ENCODE assay signal across 14 cellular contexts in the genomic region with DNA sequence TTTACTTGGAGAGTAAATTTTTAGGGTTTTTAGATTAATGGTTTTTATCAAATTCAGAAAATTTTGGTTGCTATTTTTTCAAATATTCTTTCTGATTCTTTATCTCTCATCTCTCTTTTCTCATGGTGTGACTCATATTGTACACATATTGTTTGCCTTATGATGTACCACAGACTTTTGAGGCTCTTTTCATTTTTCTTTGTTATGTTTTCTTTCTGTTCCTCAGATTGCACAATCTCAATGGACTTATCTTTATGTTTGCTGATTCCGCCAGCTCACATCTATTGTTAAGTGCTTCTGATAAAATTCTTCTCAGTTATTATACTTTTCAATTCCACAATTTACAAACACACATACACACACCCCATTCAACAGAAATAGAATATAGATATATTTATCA.
"Had no signal": no experiment of that assay in that cellular context is flagged by ENCODE, and none has a peak within 500 bp of the region (broad histone marks: within the 10 kb centered on the region; RNA-seq: fewer than 3 reads in every experiment).

No MANE protein-coding gene starts in this region.

- H3K4me1 Mint-ChIP-seq: stimulated activated effector memory CD8-positive, alpha-beta T cell treated with anti-CD3 and anti-CD28 coated beads, Interleukin-12 subunit alpha, Interleukin-12 subunit beta, amount 100 ng/mL, for 72 hours had no signal

- ATAC-seq: stimulated activated effector memory CD8-positive, alpha-beta T cell treated with anti-CD3 and anti-CD28 coated beads, Interleukin-12 subunit alpha, Interleukin-12 subunit beta, amount 100 ng/mL, for 72 hours had no signal

- H3K4me3 ChIP-seq: breast epithelium, colonic mucosa, neural progenitor cell, skin epidermis, tibial artery, vagina had no signal

- DNase-seq: activated CD4-positive, alpha-beta T cell treated with anti-CD3 and anti-CD28 coated beads for 4 hours; activated naive CD4-positive, alpha-beta T cell treated with anti-CD3 and anti-CD28 coated beads for 36 hours; colonic mucosa; effector CD4-positive, alpha-beta T cell; hypothalamus; retina; T-helper 1 cell; tibial artery had no signal

- H3K4me3 Mint-ChIP-seq: activated naive CD4-positive, alpha-beta T cell treated with anti-CD3 and anti-CD28 coated beads for 36 hours; neural progenitor cell; stimulated activated effector memory CD8-positive, alpha-beta T cell treated with anti-CD3 and anti-CD28 coated beads, Interleukin-12 subunit alpha, Interleukin-12 subunit beta, amount 100 ng/mL, for 72 hours had no signal

- FAIRE-seq: endothelial cell of umbilical vein had no signal

- H3K27ac Mint-ChIP-seq: activated naive CD4-positive, alpha-beta T cell treated with anti-CD3 and anti-CD28 coated beads for 36 hours; neural progenitor cell; stimulated activated effector memory CD8-positive, alpha-beta T cell treated with anti-CD3 and anti-CD28 coated beads, Interleukin-12 subunit alpha, Interleukin-12 subunit beta, amount 100 ng/mL, for 72 hours had no signal

- H3K36me3 Mint-ChIP-seq: neural progenitor cell; stimulated activated effector memory CD8-positive, alpha-beta T cell treated with anti-CD3 and anti-CD28 coated beads, Interleukin-12 subunit alpha, Interleukin-12 subunit beta, amount 100 ng/mL, for 72 hours had no signal
